1 cellular context compared by ENCODE assay signal in the genomic region with DNA sequence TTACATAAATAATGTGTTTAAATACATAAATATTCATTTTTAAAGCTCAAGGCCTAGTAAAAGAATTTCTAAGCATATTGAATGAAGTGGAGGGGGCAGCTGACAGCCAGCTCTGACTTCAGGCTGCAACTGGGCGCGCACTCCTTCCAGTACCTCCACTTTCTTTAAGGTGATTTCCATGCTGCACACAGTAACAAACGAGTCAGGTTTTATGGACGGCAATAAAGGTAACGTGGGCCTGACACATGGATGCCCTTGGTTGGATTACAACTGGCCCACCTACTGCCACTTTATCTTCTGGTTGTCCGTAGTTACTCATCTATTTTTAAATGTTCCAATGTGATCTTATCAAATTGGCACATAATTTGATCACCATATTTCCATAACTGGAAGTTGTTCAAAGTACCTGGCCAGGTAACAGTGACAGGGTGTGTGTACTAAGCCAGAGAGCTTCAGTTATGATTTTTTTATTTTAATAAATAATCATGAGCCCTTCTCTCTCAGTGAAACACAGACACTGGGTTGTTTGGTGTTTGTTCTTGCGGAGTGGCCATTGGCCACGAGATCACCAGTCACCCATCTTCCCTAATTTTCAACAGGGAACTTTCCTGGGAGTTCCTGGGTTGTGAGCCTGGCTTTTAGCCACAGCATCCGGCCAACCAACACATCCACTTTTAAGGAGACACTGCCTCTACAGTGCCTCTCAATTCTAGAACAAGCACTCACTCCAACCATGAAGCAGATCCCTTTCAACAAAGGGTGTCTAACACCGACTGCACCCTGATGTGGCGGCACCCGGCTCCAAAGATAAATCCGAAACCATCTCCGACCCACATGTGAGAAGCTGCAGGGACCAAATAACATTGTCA.
TF ChIP-seq lines count a peak whose summit lies in the region.

No MANE protein-coding gene starts in this region.

TF ChIP-seq in IMR-90, 13 proteins besides CTCF, POLR2A, EP300 and RAD21:
- TF ChIP-seq RFX5 (IDR thresholded peaks at IDR 0.05; ENCODE audit: low read depth, low read length) (no peak), CEBPB (IDR thresholded peaks at IDR 0.05; ENCODE audit: low read depth, low read length) (no peak)
- TF ChIP-seq, protein P1, sequence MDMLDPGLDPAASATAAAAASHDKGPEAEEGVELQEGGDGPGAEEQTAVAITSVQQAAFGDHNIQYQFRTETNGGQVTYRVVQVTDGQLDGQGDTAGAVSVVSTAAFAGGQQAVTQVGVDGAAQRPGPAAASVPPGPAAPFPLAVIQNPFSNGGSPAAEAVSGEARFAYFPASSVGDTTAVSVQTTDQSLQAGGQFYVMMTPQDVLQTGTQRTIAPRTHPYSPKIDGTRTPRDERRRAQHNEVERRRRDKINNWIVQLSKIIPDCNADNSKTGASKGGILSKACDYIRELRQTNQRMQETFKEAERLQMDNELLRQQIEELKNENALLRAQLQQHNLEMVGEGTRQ (IDR thresholded peaks at IDR 0.05; ENCODE audit: low read depth, low read length), result no peak
